20 cellular contexts compared by ENCODE assay signal in genomic region chr7:51000956-51001355, GRCh38.
DNase-seq lines count a peak whose midpoint lies in the region; ATAC-seq and TF ChIP-seq lines count a peak whose summit lies in the region.
"Had no signal": no experiment of that assay in that cellular context is flagged by ENCODE, and none has a peak within 500 bp of the region (broad histone marks: within the 10 kb centered on the region; RNA-seq: fewer than 3 reads in every experiment).

No MANE protein-coding gene starts in this region.

- H3K36me3 Mint-ChIP-seq in T-helper 2 cell treated with Interferon-gamma antibody and Interleukin-4, amounts not matched to agents 5 μg/mL and 100 μg/mL, for 36 hours (ENCODE audit: low read depth), result no peaks in the 10 kb centered on the region

- no peaks in the 10 kb centered on the region for H3K9me3 ChIP-seq in RWPE2 (ENCODE audit: severe bottlenecking)
- H3K9me3 ChIP-seq: Peyer's patch, tibial artery had no signal

- peaks cover 3% of the 10 kb centered on the region for H3K9me3 Mint-ChIP-seq in T-helper 2 cell treated with Interferon-gamma antibody and Interleukin-4, amounts not matched to agents 5 μg/mL and 100 μg/mL, for 36 hours
- H3K9me3 Mint-ChIP-seq: activated naive CD8-positive, alpha-beta T cell treated with anti-CD3 and anti-CD28 coated beads, Interleukin-2, amount 50 U/mL, for 24 hours; central memory CD8-positive, alpha-beta T cell had no signal

- H3K27me3 Mint-ChIP-seq in T-helper 2 cell treated with Interferon-gamma antibody and Interleukin-4, amounts not matched to agents 5 μg/mL and 100 μg/mL, for 36 hours (ENCODE audit: low read depth), result peaks cover 17% of the 10 kb centered on the region
- H3K27me3 Mint-ChIP-seq: activated naive CD8-positive, alpha-beta T cell treated with anti-CD3 and anti-CD28 coated beads, Interleukin-2, amount 50 U/mL, for 24 hours had no signal

- no peak for ATAC-seq in RWPE2 (ENCODE audit: low read depth)
- peak; percentile 23 for ATAC-seq in foreskin keratinocyte
- ATAC-seq in GM18870 (IDR thresholded peaks at IDR 0.05; ENCODE audit: unreplicated experiment), result no peak
- ATAC-seq: activated naive CD8-positive, alpha-beta T cell treated with anti-CD3 and anti-CD28 coated beads, Interleukin-2, amount 50 U/mL, for 24 hours; left lobe of liver; naive thymus-derived CD8-positive, alpha-beta T cell had no signal

- no peak overlapping the region for H3K4me3 Mint-ChIP-seq in T-helper 2 cell treated with Interferon-gamma antibody and Interleukin-4, amounts not matched to agents 5 μg/mL and 100 μg/mL, for 36 hours
- H3K4me3 Mint-ChIP-seq: activated naive CD8-positive, alpha-beta T cell treated with anti-CD3 and anti-CD28 coated beads, Interleukin-2, amount 50 U/mL, for 24 hours; central memory CD8-positive, alpha-beta T cell; naive thymus-derived CD8-positive, alpha-beta T cell had no signal

- no peaks in the 10 kb centered on the region for H3K4me1 ChIP-seq in RWPE2 (ENCODE audit: insufficient read depth, poor library complexity, severe bottlenecking)
- H3K4me1 ChIP-seq in foreskin keratinocyte, result no peaks in the 10 kb centered on the region
- H3K4me1 ChIP-seq: Peyer's patch, tibial artery had no signal

- H3K36me3 ChIP-seq in RWPE2 (ENCODE audit: low read depth), result no peaks in the 10 kb centered on the region
- H3K36me3 ChIP-seq: Peyer's patch, tibial artery had no signal

- DNase-seq in H4 (ENCODE audit: low spot score) (peak; percentile 64), RWPE2 (ENCODE audit: low spot score) (no peak), foreskin keratinocyte (no peak), COR-L47 (lab: John Stamatoyannopoulos, UW) (no peak), D341Med (ENCODE audit: low spot score) (no peak)
- no peak for DNase-seq in T-helper 2 cell treated with Interferon-gamma antibody and Interleukin-4, amounts not matched to agents 5 μg/mL and 100 μg/mL, for 36 hours (ENCODE audit: low spot score)
- DNase-seq: activated CD4-positive, alpha-beta T cell treated with anti-CD3 and anti-CD28 coated beads for 48 hours; activated naive CD8-positive, alpha-beta T cell treated with anti-CD3 and anti-CD28 coated beads, Interleukin-2, amount 50 U/mL, for 24 hours; activated T-cell treated with anti-CD3 and anti-CD28 coated beads, Interleukin-2, amount 50 U/mL, for 1 hour; C1 segment of cervical spinal cord; EL; naive thymus-derived CD8-positive, alpha-beta T cell; NCI-H1092; NCI-H2227 treated with DMSO at 0.1 percent for 48 hours; Peyer's patch; tibial artery had no signal

- no peak overlapping the region for H3K27ac ChIP-seq in C4-2B
- no peak overlapping the region for H3K27ac ChIP-seq in RWPE2 (ENCODE audit: poor library complexity, severe bottlenecking)
- H3K27ac ChIP-seq in foreskin keratinocyte, result no peak overlapping the region
- H3K27ac ChIP-seq: Peyer's patch, tibial artery had no signal

- TF ChIP-seq CTCF in C4-2B (conservative IDR thresholded peaks at IDR 0.05) (peak; percentile 67), RWPE2 (IDR thresholded peaks at IDR 0.05; ENCODE audit: poor library complexity, severe bottlenecking) (peak; percentile 31), foreskin keratinocyte (conservative IDR thresholded peaks at IDR 0.05) (peak; percentile 42)

- no peaks in the 10 kb centered on the region for H3K4me1 Mint-ChIP-seq in T-helper 2 cell treated with Interferon-gamma antibody and Interleukin-4, amounts not matched to agents 5 μg/mL and 100 μg/mL, for 36 hours (ENCODE audit: low read depth)
- H3K4me1 Mint-ChIP-seq: activated naive CD8-positive, alpha-beta T cell treated with anti-CD3 and anti-CD28 coated beads, Interleukin-2, amount 50 U/mL, for 24 hours; central memory CD8-positive, alpha-beta T cell; naive thymus-derived CD8-positive, alpha-beta T cell had no signal

- no peak overlapping the region for H3K4me3 ChIP-seq in RWPE2 (ENCODE audit: severe bottlenecking)
- H3K4me3 ChIP-seq: Peyer's patch, tibial artery had no signal

- H3K27ac Mint-ChIP-seq in T-helper 2 cell treated with Interferon-gamma antibody and Interleukin-4, amounts not matched to agents 5 μg/mL and 100 μg/mL, for 36 hours, result no peak overlapping the region
- H3K27ac Mint-ChIP-seq: activated naive CD8-positive, alpha-beta T cell treated with anti-CD3 and anti-CD28 coated beads, Interleukin-2, amount 50 U/mL, for 24 hours; naive thymus-derived CD8-positive, alpha-beta T cell had no signal

- H3K27me3 ChIP-seq in RWPE2 (ENCODE audit: insufficient read depth, poor library complexity, severe bottlenecking) (no peaks in the 10 kb centered on the region), foreskin keratinocyte (peaks cover 2% of the 10 kb centered on the region)
- H3K27me3 ChIP-seq: Peyer's patch, tibial artery had no signal
